Comparison of ENCODE assay signal across 12 cellular contexts in the genomic region with DNA sequence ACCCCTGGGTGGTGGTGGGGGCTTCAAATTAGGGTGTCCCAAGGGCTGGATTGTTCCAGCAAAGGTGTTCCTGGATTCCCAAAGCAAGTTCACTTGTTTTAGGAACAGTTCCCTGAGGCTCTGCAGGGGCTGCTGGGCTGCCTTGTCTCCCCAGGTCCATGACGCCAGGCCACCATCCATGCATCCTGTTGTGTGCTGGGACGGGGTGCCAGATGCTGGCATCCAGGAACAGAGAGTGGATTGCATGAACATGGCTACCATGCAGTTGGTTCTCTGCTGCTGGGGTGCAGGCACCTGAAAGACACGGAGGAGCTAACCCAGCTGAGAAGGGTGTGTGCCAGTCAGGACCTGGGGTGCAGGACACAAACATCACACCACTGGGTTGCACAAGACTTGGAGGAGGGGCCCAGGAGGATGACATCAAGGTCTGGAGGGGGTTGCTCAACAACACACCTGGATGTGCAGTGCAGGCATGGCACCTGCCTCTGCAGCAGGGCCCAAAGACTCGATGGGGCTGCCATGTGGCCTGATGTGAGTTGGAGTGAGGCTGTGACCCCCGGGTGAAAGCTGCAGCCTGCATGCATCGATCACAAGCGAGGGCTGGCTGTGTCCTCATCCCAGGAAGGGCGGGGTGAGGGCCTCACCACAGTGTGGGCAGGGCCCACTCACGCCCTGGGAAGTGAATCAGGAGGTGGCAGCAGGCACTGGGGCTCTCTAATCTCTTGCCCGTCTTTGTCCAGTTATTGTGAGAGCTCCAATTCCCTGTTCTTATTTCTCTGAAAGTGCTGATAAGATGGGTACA.
A peak's percentile ranks its signal among the peaks of the same experiment; 100 is the strongest.
DNase-seq lines count a peak whose midpoint lies in the region; ATAC-seq and TF ChIP-seq lines count a peak whose summit lies in the region.
"Had no signal": no experiment of that assay in that cellular context is flagged by ENCODE, and none has a peak within 500 bp of the region (broad histone marks: within the 10 kb centered on the region; RNA-seq: fewer than 3 reads in every experiment).

No MANE protein-coding gene starts in this region.

- TF ChIP-seq CTCF in endothelial cell (IDR thresholded peaks at IDR 0.05; ENCODE audit: unreplicated experiment), result no peak
- no peak for TF ChIP-seq CTCF in progenitor cell of endocrine pancreas (IDR thresholded peaks at IDR 0.05; ENCODE audit: unreplicated experiment)

- in situ Hi-C loops in G401 (cut with HindIII; ENCODE audit: low sequenced_read_pairs), result no loop called here

- peaks cover 30% of the 10 kb centered on the region for H3K4me1 Mint-ChIP-seq in T-helper 17 cell
- peaks cover 22% of the 10 kb centered on the region for H3K4me1 Mint-ChIP-seq in endothelial cell (ENCODE audit: unreplicated experiment)
- H3K4me1 Mint-ChIP-seq in progenitor cell of endocrine pancreas (ENCODE audit: low read depth), result no peaks in the 10 kb centered on the region

- peaks cover 0 to 39% (median 8%) of the 10 kb centered on the region in 5 donors for H3K4me1 ChIP-seq in subcutaneous abdominal adipose tissue (ENCODE audit: control insufficient read depth in 5 of 5, insufficient read depth in 5 of 5, low read length in 5 of 5)

- H3K4me3 Mint-ChIP-seq in T-helper 17 cell (peak overlapping the region; percentile 84), endothelial cell (ENCODE audit: unreplicated experiment) (no peak overlapping the region), progenitor cell of endocrine pancreas (ENCODE audit: low read depth) (no peak overlapping the region)
- H3K4me3 Mint-ChIP-seq: brain had no signal

- H3K27ac Mint-ChIP-seq in T-helper 17 cell (peak overlapping the region; percentile 90), endothelial cell (ENCODE audit: unreplicated experiment) (peak overlapping the region; percentile 78), progenitor cell of endocrine pancreas (no peak overlapping the region)

- DNase-seq in activated effector memory CD4-positive, alpha-beta T cell treated with Interleukin-2 at 50 U/mL for 16 hours, result peak; percentile 8
- no peak for DNase-seq in activated effector memory CD4-positive, alpha-beta T cell treated with anti-CD3 and anti-CD28 coated beads, Interleukin-2, amount 50 U/mL, for 16 hours
- DNase-seq in T-helper 17 cell, result no peak
- DNase-seq in endothelial cell (ENCODE audit: low spot score), result no peak
- no peak for DNase-seq in G401 (ENCODE audit: low spot score)
- DNase-seq in progenitor cell of endocrine pancreas (ENCODE audit: low spot score, unreplicated experiment), result no peak
- DNase-seq: left cardiac atrium, NCI-H1694 treated with DMSO at 0.1 percent for 48 hours, retina had no signal

- no peak overlapping the region for H3K4me3 ChIP-seq in subcutaneous abdominal adipose tissue (ENCODE audit: low read depth in 1 of 5, low read length in 5 of 5)

- peaks cover 0 to 10% (median 3%) of the 10 kb centered on the region in 5 donors for H3K27me3 ChIP-seq in subcutaneous abdominal adipose tissue (ENCODE audit: control insufficient read depth in 5 of 5, insufficient read depth in 4 of 5, low read length in 5 of 5)

- no peaks in the 10 kb centered on the region for H3K27me3 Mint-ChIP-seq in T-helper 17 cell
- peaks cover 5% of the 10 kb centered on the region for H3K27me3 Mint-ChIP-seq in endothelial cell (ENCODE audit: unreplicated experiment)
- peaks cover 16% of the 10 kb centered on the region for H3K27me3 Mint-ChIP-seq in progenitor cell of endocrine pancreas

- H3K9me3 Mint-ChIP-seq in endothelial cell (ENCODE audit: unreplicated experiment) (no peaks in the 10 kb centered on the region), progenitor cell of endocrine pancreas (ENCODE audit: low read depth) (no peaks in the 10 kb centered on the region)
- H3K9me3 Mint-ChIP-seq: brain had no signal

- ATAC-seq in T-helper 17 cell (peak; percentile 27), GM18502 (IDR thresholded peaks at IDR 0.05; ENCODE audit: poor library complexity, unreplicated experiment) (no peak)
- ATAC-seq: left cardiac atrium had no signal

- no peaks in the 10 kb centered on the region for H3K36me3 Mint-ChIP-seq in T-helper 17 cell (ENCODE audit: low read depth)
- H3K36me3 Mint-ChIP-seq in endothelial cell (ENCODE audit: low read depth, unreplicated experiment), result no peaks in the 10 kb centered on the region
- H3K36me3 Mint-ChIP-seq in progenitor cell of endocrine pancreas (ENCODE audit: insufficient read depth), result no peaks in the 10 kb centered on the region
- H3K36me3 Mint-ChIP-seq: brain had no signal

- no peaks in the 10 kb centered on the region for H3K36me3 ChIP-seq in subcutaneous abdominal adipose tissue (ENCODE audit: control insufficient read depth in 5 of 5, insufficient read depth in 5 of 5, low read length in 5 of 5)

- H3K27ac ChIP-seq in subcutaneous abdominal adipose tissue (ENCODE audit: low read depth, low read length), result peak overlapping the region; percentile 45

- H3K9ac ChIP-seq in subcutaneous abdominal adipose tissue (ENCODE audit: low read length in 5 of 5), result peak overlapping the region in 1 of 5 donors; percentile 20

- H3K9me3 ChIP-seq in T-helper 17 cell (ENCODE audit: control insufficient read depth, low read length, poor library complexity, severe bottlenecking) (no peaks in the 10 kb centered on the region), subcutaneous abdominal adipose tissue (ENCODE audit: control insufficient read depth in 5 of 5, low read length in 5 of 5) (no peaks in the 10 kb centered on the region)
